In genomic region chr5:159050408-159051091, GRCh38 we compare ENCODE assay signal across 9 cellular contexts. TPM values are rescaled to one million over a fixed set of nuclear protein-coding genes. Genes with fewer than 3 reads are reported as not detected.
A peak's percentile ranks its signal among the peaks of the same experiment; 100 is the strongest.
DNase-seq lines count a peak whose midpoint lies in the region; ATAC-seq and TF ChIP-seq lines count a peak whose summit lies in the region.
"Had no signal": no experiment of that assay in that cellular context is flagged by ENCODE, and none has a peak within 500 bp of the region (broad histone marks: within the 10 kb centered on the region; RNA-seq: fewer than 3 reads in every experiment).

No MANE protein-coding gene starts in this region.

- WGBS in prostate gland = 83% methylated on average over 6 of the region's 6 CpGs

- in situ Hi-C loops in KBM-7 (cut with MboI; ENCODE audit: low pct_unique_long_range_greater_than_20kb, low sequenced_read_pairs) = no loop called here

- no peak overlapping the region for H2AFZ ChIP-seq in Karpas-422 (ENCODE audit: low read length)

- DNase-seq in Karpas-422 (peak; percentile 91), choroid plexus epithelial cell (ENCODE audit: low read depth) (peak; percentile 83), prostate gland (ENCODE audit: low spot score) (no peak), T-helper 2 cell (no peak), KBM-7 (no peak), NCI-H1048 (lab: John Stamatoyannopoulos, UW) (no peak)

- TF ChIP-seq POLR2A in prostate gland (IDR thresholded peaks at IDR 0.05) = no peak

- H4K20me1 ChIP-seq in Karpas-422 (ENCODE audit: insufficient read depth, low read depth, low read length) = no peaks in the 10 kb centered on the region; the same call in 1 of the 2 replicates

- H3K9ac ChIP-seq in ES-I3 (ENCODE audit: low read depth, low read length) (peak overlapping the region; percentile 32; the same call in 1 of the 2 replicates), Karpas-422 (ENCODE audit: low read length) (peak overlapping the region; percentile 68)

- H3K9me3 ChIP-seq in ES-I3 (ENCODE audit: control insufficient read depth, insufficient read depth, low read length) (no peaks in the 10 kb centered on the region), Karpas-422 (ENCODE audit: low read length) (no peaks in the 10 kb centered on the region), prostate gland (no peaks in the 10 kb centered on the region)

- H3K9me2 ChIP-seq in Karpas-422 (replicated peaks; ENCODE audit: insufficient read depth, low read length) = no peaks in the 10 kb centered on the region

- peak; percentile 45 for ATAC-seq in GM21528 (IDR thresholded peaks at IDR 0.05; ENCODE audit: low FRiP score, unreplicated experiment)

- intact Hi-C loops in prostate gland (cut with DNase I) = loop anchor here (5.0 kb wide), 1 partner anchor 52 kb away; no protein-coding TSS in a partner anchor

- H3K4me2 ChIP-seq in Karpas-422 (ENCODE audit: low read depth, low read length, poor library complexity, severe bottlenecking) = peak overlapping the region; percentile 68

- H3K4me3 ChIP-seq in Karpas-422 (ENCODE audit: low read length) (peak overlapping the region; percentile 44), choroid plexus epithelial cell (ENCODE audit: low read depth, low read length) (no peak overlapping the region), prostate gland (no peak overlapping the region)

- H3K27ac ChIP-seq in Karpas-422 (ENCODE audit: low read length) = peak overlapping the region; percentile 98
- H3K27ac ChIP-seq in prostate gland = peak overlapping the region; percentile 62 to 63
- H3K27ac ChIP-seq: HL-60 had no signal

- TF ChIP-seq CTCF in choroid plexus epithelial cell (conservative IDR thresholded peaks at IDR 0.05; ENCODE audit: low read depth, low read length) (no peak), prostate gland (IDR thresholded peaks at IDR 0.05) (no peak)

- H3K4me1 ChIP-seq in ES-I3 (ENCODE audit: insufficient read depth, low read length) = peaks cover 14% of the 10 kb centered on the region
- peaks cover 99% of the 10 kb centered on the region for H3K4me1 ChIP-seq in Karpas-422 (ENCODE audit: low read length)
- no peaks in the 10 kb centered on the region for H3K4me1 ChIP-seq in prostate gland (replicated peaks)

- H3K36me3 ChIP-seq in ES-I3 (ENCODE audit: insufficient read depth, low read length) (no peaks in the 10 kb centered on the region), Karpas-422 (ENCODE audit: insufficient read depth, low read length) (peaks cover 12% of the 10 kb centered on the region), prostate gland (no peaks in the 10 kb centered on the region)

- H3K27me3 ChIP-seq in Karpas-422 (ENCODE audit: low read length) (no peaks in the 10 kb centered on the region), prostate gland (replicated peaks; ENCODE audit: insufficient read depth) (peaks cover 6% of the 10 kb centered on the region)

- H3K79me2 ChIP-seq in Karpas-422 (ENCODE audit: low read length) = peaks cover 63% of the 10 kb centered on the region

RNA-seq across cellular contexts. Expression of gene EBF1, which starts 49.2 kb away (rescaled TPM):
- 93.1 and 101 TPM in 2 replicates for total RNA-seq in Karpas-422 (2014; rRNA removed; shearing (Covaris generic); ENCODE audit: low replicate concordance)
- total RNA-seq in prostate gland = 10 to 100 TPM in 1 of 2 donors, 1 to 10 TPM in 1; 4.8 to 20.4 TPM

Comparison
In these comparisons a context has a peak if more than half of its experiments do, and no peak if none do; other contexts are left out.
1. DNase-seq: peak in Karpas-422 (single experiment) and choroid plexus epithelial cell (single experiment); none in prostate gland (single experiment), T-helper 2 cell (0 of 5), KBM-7 (single experiment) and NCI-H1048 (single experiment).